ENCODE assay signal across 8 cellular contexts in the genomic region with DNA sequence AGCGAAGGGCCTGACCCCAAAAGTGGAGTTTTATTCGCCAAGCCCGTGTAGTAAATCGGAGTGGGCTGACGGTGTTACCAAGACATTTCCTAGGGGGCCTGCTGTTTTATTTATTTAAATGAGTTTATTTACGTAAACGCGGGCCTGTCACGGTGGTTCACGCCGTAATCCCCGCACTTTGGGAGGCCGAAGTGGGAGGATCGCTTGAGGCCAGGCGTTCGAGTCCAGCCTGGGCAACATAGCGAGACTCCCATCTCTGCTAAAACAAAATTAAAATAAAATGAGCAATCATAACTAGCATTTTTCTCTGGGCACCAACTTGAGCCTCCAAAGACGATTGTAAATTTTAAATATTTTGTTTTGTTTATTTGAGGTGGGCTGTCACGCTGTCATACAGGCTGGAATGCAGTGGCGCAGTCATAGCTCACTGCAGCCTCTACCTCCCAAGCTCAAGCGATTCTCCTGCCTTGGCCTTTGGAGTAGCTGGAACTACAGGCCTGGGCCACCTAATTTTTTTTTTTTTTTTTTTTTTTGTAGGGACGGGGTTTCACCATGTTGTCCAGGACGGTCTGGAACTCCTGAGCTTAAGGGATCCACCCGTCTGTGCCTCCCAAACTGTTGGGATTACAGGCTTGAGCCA. TPM values are rescaled to one million over a fixed set of nuclear protein-coding genes. Genes with fewer than 3 reads are reported as not detected.
A peak's percentile ranks its signal among the peaks of the same experiment; 100 is the strongest.
DNase-seq lines count a peak whose midpoint lies in the region; ATAC-seq and TF ChIP-seq lines count a peak whose summit lies in the region.

No MANE protein-coding gene starts in this region.

- intact Hi-C loops in mucosa of descending colon (cut with DNase I, micrococcal nuclease) = no loop called here

- H3K9me3 ChIP-seq in mucosa of descending colon = no peaks in the 10 kb centered on the region

- peak overlapping the region; percentile 97 for H3K4me3 ChIP-seq in Jurkat, Clone E6-1 (ENCODE audit: low read length)
- H3K4me3 ChIP-seq in cardiac fibroblast (replicated peaks in 1 of 2; ENCODE audit: low read depth in 2 of 2, low read length in 2 of 2) (peak overlapping the region; percentile 86 to 91), mucosa of descending colon (peak overlapping the region; percentile 90)

- H3K4me1 ChIP-seq in mucosa of descending colon (ENCODE audit: low read depth) = peaks cover 20% of the 10 kb centered on the region

- TF ChIP-seq CTCF in cardiac fibroblast (IDR thresholded peaks at IDR 0.05; ENCODE audit: low read depth, low read length) = no peak
- TF ChIP-seq CTCF in mucosa of descending colon (IDR thresholded peaks at IDR 0.05) = no peak

- H3K36me3 ChIP-seq in mucosa of descending colon (ENCODE audit: low read depth) = peaks cover 5% of the 10 kb centered on the region

- in situ Hi-C loops in ACHN (cut with HindIII; ENCODE audit: low pct_ligation_motif_present, low pct_unique_long_range_greater_than_20kb, low sequenced_read_pairs) = no loop called here

- ATAC-seq in mucosa of descending colon (no peak), GM18909 (IDR thresholded peaks at IDR 0.05; ENCODE audit: poor library complexity, unreplicated experiment) (no peak)

- peak; percentile 37 for DNase-seq in ACHN
- DNase-seq in Jurkat, Clone E6-1 (ENCODE audit: low read depth, low spot score) = no peak
- peak in 1 of 2 donors; percentile 37 for DNase-seq in cardiac fibroblast (ENCODE audit: low read depth in 2 of 2)
- no peak for DNase-seq in mucosa of descending colon
- no peak for DNase-seq in NCI-H524 treated with DMSO at 0.1 percent for 48 hours (lab: John Stamatoyannopoulos, UW)
- no peak for DNase-seq in stimulated activated CD4-positive, alpha-beta T cell treated with anti-CD3 and anti-CD28 coated beads, Interleukin-4, amount 100 ng/mL, for 24 hours
- DNase-seq in activated CD4-positive, alpha-beta T cell treated with anti-CD3 and anti-CD28 coated beads, Interleukin-2, amount 50 U/mL, for 4 hours = no peak

RNA-seq across cellular contexts. Expression of a gene that starts 1.0 kb away (rescaled TPM):
- polyA plus RNA-seq in Jurkat, Clone E6-1 (2012; ENCODE audit: insufficient read depth, insufficient read length) = 32.0 TPM
- total RNA-seq in mucosa of descending colon = 10 to 100 TPM; 64.4 to 99.0 (median 84.0) TPM

RNA-seq across cellular contexts. Expression of a gene that starts 7.5 kb away (rescaled TPM):
- 6.0 TPM for polyA plus RNA-seq in Jurkat, Clone E6-1 (2012; ENCODE audit: insufficient read depth, insufficient read length)
- 1 to 10 TPM; 3.8 to 5.6 (median 5.1) TPM for total RNA-seq in mucosa of descending colon

RNA-seq across cellular contexts. Expression of a gene that starts 38.7 kb away (rescaled TPM):
- 6.5 TPM for polyA plus RNA-seq in Jurkat, Clone E6-1 (2012; ENCODE audit: insufficient read depth, insufficient read length)
- total RNA-seq in mucosa of descending colon = 1 to 10 TPM in 1 of 3 donors, under 1 TPM in 2; 0.58 to 1.2 (median 0.82) TPM

RNA-seq across cellular contexts. Expression of a gene that starts 54.9 kb away (rescaled TPM):
- 13.8 TPM for polyA plus RNA-seq in Jurkat, Clone E6-1 (2012; ENCODE audit: insufficient read depth, insufficient read length)
- total RNA-seq in mucosa of descending colon = 1 to 10 TPM; 5.9 to 10.0 (median 6.4) TPM

RNA-seq across cellular contexts. Expression of a gene that starts 57.4 kb away (rescaled TPM):
- polyA plus RNA-seq in Jurkat, Clone E6-1 (2012; ENCODE audit: insufficient read depth, insufficient read length) = 18.3 TPM
- total RNA-seq in mucosa of descending colon = 10 to 100 TPM; 11.9 to 20.0 (median 18.5) TPM
